In the genomic region with DNA sequence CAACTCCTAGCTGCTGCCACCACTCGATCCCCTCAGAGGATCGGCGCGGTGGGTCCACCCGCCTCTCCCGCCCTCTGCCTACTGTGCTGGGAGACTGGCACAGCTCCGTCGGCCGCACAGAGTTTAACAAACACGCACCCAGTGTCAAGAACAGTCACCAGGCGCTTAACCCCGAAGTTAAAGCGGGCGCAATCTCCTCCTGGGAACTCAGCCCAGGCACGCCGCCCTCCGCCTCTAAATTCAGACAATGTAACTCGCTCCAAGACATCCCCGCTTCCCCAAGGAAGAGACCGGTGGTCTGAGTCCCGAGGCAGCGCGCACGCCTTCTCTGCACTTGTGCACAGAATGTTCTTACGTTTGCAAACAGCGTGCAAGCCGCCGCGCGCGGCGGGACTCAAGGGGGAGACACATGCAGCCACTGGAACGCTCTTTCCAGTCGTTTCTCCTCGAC, we compare ENCODE assay signal across 8 cellular contexts. TPM values are rescaled to one million over a fixed set of nuclear protein-coding genes. Genes with fewer than 3 reads are reported as not detected.
DNase-seq lines count a peak whose midpoint lies in the region; ATAC-seq and TF ChIP-seq lines count a peak whose summit lies in the region.

No MANE protein-coding gene starts in this region.

- H3K9me3 ChIP-seq in CD8-positive, alpha-beta T cell (ENCODE audit: low read length) = no peaks in the 10 kb centered on the region

- CTCF ChIA-PET in CD8-positive, alpha-beta T cell (lab: Charles Lee) = interaction anchor here (0.7 to 1.3 kb wide), 9 partner anchors 12 to 263 kb away, joined by 3 to 6 read pairs (median 3); no protein-coding TSS in a partner anchor
- CTCF ChIA-PET in T-cell (lab: Charles Lee) = no interaction called here
- CTCF ChIA-PET in MCF 10A (lab: Yijun Ruan, JAX) = interaction anchor here (0.6 kb wide), 1 partner anchor 19 kb away, joined by 5 read pairs; no protein-coding TSS in a partner anchor

- peak in 5 of 7 experiments; percentile 39 to 81 (median 60) for DNase-seq in CD8-positive, alpha-beta T cell
- DNase-seq in HK-2 (ENCODE audit: unreplicated experiment) (peak; percentile 11), T-cell (peak in 19 of 34 experiments; percentile 43 to 64 (median 55)), MCF 10A (ENCODE audit: unreplicated experiment) (peak; percentile 26), kidney tubule cell (ENCODE audit: low spot score) (peak; percentile 35), NCI-H2107 treated with DMSO at 0.1 percent for 48 hours (lab: John Stamatoyannopoulos, UW; ENCODE audit: unreplicated experiment) (no peak)
- DNase-seq in stimulated activated CD4-positive, alpha-beta T cell treated with anti-CD3 and anti-CD28 coated beads, Interleukin-2, amount 100 ng/mL, for 48 hours = peak; percentile 43 to 45

- H3K4me3 Mint-ChIP-seq in CD8-positive, alpha-beta T cell = peak overlapping the region; percentile 97
- H3K4me3 Mint-ChIP-seq in T-cell (peak overlapping the region; percentile 94 to 99 (median 99)), MCF 10A (ENCODE audit: unreplicated experiment) (peak overlapping the region; percentile 87)

- H3K27me3 Mint-ChIP-seq in CD8-positive, alpha-beta T cell (ENCODE audit: low read depth) = no peaks in the 10 kb centered on the region
- H3K27me3 Mint-ChIP-seq in T-cell (no peaks in the 10 kb centered on the region), MCF 10A (ENCODE audit: insufficient read depth, unreplicated experiment) (no peaks in the 10 kb centered on the region)

- TF ChIP-seq CTCF in CD8-positive, alpha-beta T cell (IDR thresholded peaks at IDR 0.05) = no peak
- TF ChIP-seq CTCF in MCF 10A (IDR thresholded peaks at IDR 0.05; ENCODE audit: unreplicated experiment) = no peak

- H3K9me3 Mint-ChIP-seq in CD8-positive, alpha-beta T cell = no peaks in the 10 kb centered on the region
- H3K9me3 Mint-ChIP-seq in T-cell (no peaks in the 10 kb centered on the region), MCF 10A (ENCODE audit: unreplicated experiment) (no peaks in the 10 kb centered on the region)

- no peak for ATAC-seq in CD8-positive, alpha-beta T cell
- peak; percentile 33 for ATAC-seq in GM19455 (IDR thresholded peaks at IDR 0.05; ENCODE audit: unreplicated experiment)
- ATAC-seq in T-cell (replicated peaks in 1 of 4) = peak; percentile 1 to 22 (median 10)

- intact Hi-C loops in CD8-positive, alpha-beta T cell (cut with DNase I, micrococcal nuclease) = loop anchor here in 1 of 2 experiments (2.0 to 5.0 kb wide), 4 partner anchors 65 to 1200 kb away; a partner anchor contains a TSS
- intact Hi-C loops in MCF 10A (cut with micrococcal nuclease) = loop anchor here (2.0 to 5.0 kb wide), 3 partner anchors 133 to 260 kb away; a partner anchor contains a TSS

- BruUV-seq in MCF 10A (replicated peaks; lab: Mats Ljungman, UMichigan) = no TSS peak

- peaks cover 59% of the 10 kb centered on the region for H3K36me3 Mint-ChIP-seq in CD8-positive, alpha-beta T cell
- H3K36me3 Mint-ChIP-seq in T-cell (peaks cover 42% of the 10 kb centered on the region), MCF 10A (ENCODE audit: insufficient read depth, unreplicated experiment) (peaks cover 17% of the 10 kb centered on the region)

- H3K27me3 ChIP-seq in CD8-positive, alpha-beta T cell (ENCODE audit: insufficient read depth, low read length) = no peaks in the 10 kb centered on the region

- peaks cover 64% of the 10 kb centered on the region for H3K4me1 Mint-ChIP-seq in CD8-positive, alpha-beta T cell (ENCODE audit: low read depth)
- H3K4me1 Mint-ChIP-seq in T-cell (peaks cover 65 to 73% (median 66%) of the 10 kb centered on the region in 3 donors), MCF 10A (ENCODE audit: insufficient read depth, unreplicated experiment) (peaks cover 18% of the 10 kb centered on the region)

- peak overlapping the region; percentile 100 for H3K27ac Mint-ChIP-seq in CD8-positive, alpha-beta T cell
- H3K27ac Mint-ChIP-seq in T-cell = peak overlapping the region; percentile 96 to 97
- no peak overlapping the region for H3K27ac Mint-ChIP-seq in MCF 10A (ENCODE audit: low read depth, unreplicated experiment)

- H3K36me3 ChIP-seq in CD8-positive, alpha-beta T cell (ENCODE audit: insufficient read depth, low read length) = peaks cover 28% of the 10 kb centered on the region

- peak overlapping the region; percentile 100 for H3K27ac ChIP-seq in CD8-positive, alpha-beta T cell (ENCODE audit: low read depth, low read length)

- peak overlapping the region; percentile 83 for H3K4me3 ChIP-seq in CD8-positive, alpha-beta T cell (ENCODE audit: low read depth, low read length)

- peaks cover 60% of the 10 kb centered on the region for H3K4me1 ChIP-seq in CD8-positive, alpha-beta T cell (ENCODE audit: insufficient read depth, low read length)

- POLR2A ChIA-PET in CD8-positive, alpha-beta T cell (lab: Charles Lee) = interaction anchor here (0.6 to 15.0 kb wide), 11 partner anchors 8 to 267 kb away, joined by 3 to 328 read pairs (median 4); no protein-coding TSS in a partner anchor
- POLR2A ChIA-PET in T-cell (lab: Charles Lee) (interaction anchor here (0.5 to 3.1 kb wide), 12 partner anchors 10 to 267 kb away, joined by 3 to 24 read pairs (median 6); no protein-coding TSS in a partner anchor), MCF 10A (lab: Yijun Ruan, JAX) (no interaction called here)

RNA-seq across cellular contexts. Expression of a gene that starts 0.5 kb away (rescaled TPM):
- total RNA-seq in CD8-positive, alpha-beta T cell = 1,000 to 10,000 TPM; 2,159 to 2,188 TPM
- total RNA-seq in T-cell (1,000 to 10,000 TPM in 2 of 5 donors, 100 to 1,000 TPM in 3; 274 to 1,514 (median 326) TPM), MCF 10A (2022) (0.54 and 1.1 TPM in 2 replicates)

Comparison
In these comparisons a context has a peak if more than half of its experiments do, and no peak if none do; other contexts are left out.
1. RNA of a gene that starts 0.5 kb away (total RNA-seq): 2,159 to 2,188 TPM in CD8-positive, alpha-beta T cell and 274 to 1,514 TPM in T-cell; 0.54 to 1.1 TPM in MCF 10A; every median in the first group is over 100 times any median in the second.
2. CTCF ChIA-PET loops: an anchor here in CD8-positive, alpha-beta T cell (0.7 to 1.3 kb wide) and MCF 10A (0.6 kb wide); none called in T-cell.
3. Peak in every context shown above with its lines, with median percentiles within 50 percentile points of each other: H3K4me3 Mint-ChIP-seq.